ENCODE assay signal across 9 cellular contexts in genomic region chr20:21505810-21506530, GRCh38. TPM values are rescaled to one million over a fixed set of nuclear protein-coding genes. Genes with fewer than 3 reads are reported as not detected.
DNase-seq lines count a peak whose midpoint lies in the region; ATAC-seq and TF ChIP-seq lines count a peak whose summit lies in the region.
"Had no signal": no experiment of that assay in that cellular context is flagged by ENCODE, and none has a peak within 500 bp of the region (broad histone marks: within the 10 kb centered on the region; RNA-seq: fewer than 3 reads in every experiment).

No MANE protein-coding gene starts in this region.

- POLR2A ChIA-PET in Caco-2 (lab: Charles Lee) = no interaction called here

- peak; percentile 57 to 81 for TF ChIP-seq CTCF in Caco-2 (IDR thresholded peaks at IDR 0.05; ENCODE audit: insufficient read depth in 1 of 2, low read depth in 1 of 2, low read length in 1 of 2, severe bottlenecking in 1 of 2, unreplicated experiment in 1 of 2)

- H3K36me3 Mint-ChIP-seq in Caco-2 (ENCODE audit: insufficient read depth, unreplicated experiment) = no peaks in the 10 kb centered on the region
- H3K36me3 Mint-ChIP-seq: IgD-negative memory B cell had no signal

- peak overlapping the region; percentile 62 for H3K4me3 ChIP-seq in Caco-2 (ENCODE audit: low read depth, low read length)

- H3K27me3 ChIP-seq in Caco-2 (replicated peaks; ENCODE audit: control insufficient read depth, insufficient read depth, low read length) = no peaks in the 10 kb centered on the region

- H3K9me3 Mint-ChIP-seq in Caco-2 (ENCODE audit: unreplicated experiment) = peaks cover 9% of the 10 kb centered on the region
- H3K9me3 Mint-ChIP-seq: IgD-negative memory B cell had no signal

- DNase-seq in Caco-2 (peak in 1 of 2 experiments; percentile 81), HUDEP-2 (lab: John Stamatoyannopoulos, UW; ENCODE audit: unreplicated experiment in 76 of 76) (peak in 64 of 76 experiments; percentile 12 to 80 (median 54)), kidney tubule cell (ENCODE audit: low spot score) (peak; percentile 51), DMS53 treated with DMSO at 0.1 percent for 48 hours (lab: John Stamatoyannopoulos, UW; ENCODE audit: unreplicated experiment) (no peak)
- peak; percentile 83 for DNase-seq in activated CD4-positive, CD25-positive, alpha-beta regulatory T cell treated with anti-CD3 and anti-CD28 coated beads, Interleukin-2, amount 50 U/mL, for 72 hours
- peak; percentile 61 for DNase-seq in central memory CD4-positive, alpha-beta T cell
- peak; percentile 76 to 84 for DNase-seq in stimulated activated CD4-positive, alpha-beta T cell treated with anti-CD3 and anti-CD28 coated beads, Interleukin-2, amount 100 ng/mL, for 24 hours

- ATAC-seq in HG03378 (IDR thresholded peaks at IDR 0.05; ENCODE audit: unreplicated experiment) = no peak

- no TSS peak for BruUV-seq in Caco-2 (replicated peaks; lab: Mats Ljungman, UMichigan)

- CTCF ChIA-PET in Caco-2 (lab: Charles Lee) = interaction anchor here (0.5 to 2.6 kb wide), 13 partner anchors 9 to 793 kb away, joined by 3 to 34 read pairs (median 6); partner anchors contain the start of gene RALGAPA2

- intact Hi-C loops in Caco-2 (cut with micrococcal nuclease; ENCODE audit: unreplicated experiment) = loop anchor here (1.0 to 5.0 kb wide), 5 partner anchors 270 to 669 kb away; no protein-coding TSS in a partner anchor

- no peaks in the 10 kb centered on the region for H3K36me3 ChIP-seq in Caco-2 (ENCODE audit: control insufficient read depth, insufficient read depth, low read length)

- no peaks in the 10 kb centered on the region for H3K9me3 ChIP-seq in Caco-2

- H3K27ac Mint-ChIP-seq in Caco-2 (ENCODE audit: unreplicated experiment) = no peak overlapping the region

- peaks cover 13% of the 10 kb centered on the region for H3K4me1 ChIP-seq in Caco-2

- H3K4me1 Mint-ChIP-seq in Caco-2 (ENCODE audit: low read depth, unreplicated experiment) = no peaks in the 10 kb centered on the region

- H3K27me3 Mint-ChIP-seq in Caco-2 (ENCODE audit: insufficient read depth, unreplicated experiment) = peaks cover 3% of the 10 kb centered on the region

- peak overlapping the region; percentile 47 for H3K4me3 Mint-ChIP-seq in Caco-2 (ENCODE audit: unreplicated experiment)

RNA-seq across cellular contexts. Expression of gene NKX2-2, which starts 7.9 kb away (rescaled TPM):
- total RNA-seq in Caco-2 (2022) = not detected in 2 replicates
